Comparison of ENCODE assay signal across 14 cellular contexts in the genomic region with DNA sequence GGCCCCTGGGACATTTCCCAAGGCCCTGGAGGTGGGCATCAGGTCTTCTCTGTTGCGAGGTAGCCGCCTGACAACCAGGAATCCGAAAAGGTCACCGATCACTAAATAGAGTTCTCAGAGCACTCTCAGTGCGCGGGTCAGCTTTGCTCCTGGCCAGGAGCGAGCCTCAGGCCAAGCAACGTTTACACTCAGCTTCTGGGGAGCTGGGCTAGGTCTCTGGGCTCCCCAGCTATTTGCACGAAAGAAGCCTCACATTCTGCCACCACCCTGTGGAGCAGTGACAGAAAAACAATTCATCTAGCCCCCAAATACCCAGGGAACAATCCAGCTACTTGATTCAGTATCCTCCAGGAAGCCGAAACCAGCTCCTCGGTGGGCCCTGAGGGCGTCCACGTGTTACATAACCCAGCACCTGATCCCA. TPM values are rescaled to one million over a fixed set of nuclear protein-coding genes. Genes with fewer than 3 reads are reported as not detected.
A peak's percentile ranks its signal among the peaks of the same experiment; 100 is the strongest.
DNase-seq lines count a peak whose midpoint lies in the region; ATAC-seq and TF ChIP-seq lines count a peak whose summit lies in the region.
"Had no signal": no experiment of that assay in that cellular context is flagged by ENCODE, and none has a peak within 500 bp of the region (broad histone marks: within the 10 kb centered on the region; RNA-seq: fewer than 3 reads in every experiment).

No MANE protein-coding gene starts in this region.

- H3K4me3 ChIP-seq in AG04450 (ENCODE audit: low read depth, low read length), result peak overlapping the region; percentile 96
- H3K4me3 ChIP-seq in RWPE2 (ENCODE audit: severe bottlenecking), result no peak overlapping the region
- no peak overlapping the region for H3K4me3 ChIP-seq in gastroesophageal sphincter
- peak overlapping the region; percentile 97 for H3K4me3 ChIP-seq in neuron (ENCODE audit: low read length)

- CTCF ChIA-PET in AG04450 (lab: Charles Lee), result interaction anchor here (1.0 to 4.6 kb wide), 4 partner anchors 74 to 410 kb away, joined by 3 to 18 read pairs (median 6); no protein-coding TSS in a partner anchor

- no peak overlapping the region for H2AFZ ChIP-seq in neuron (ENCODE audit: low read depth, low read length)

- WGBS in gastroesophageal sphincter (ENCODE audit: low coverage in 1 of 2), 2 donors, result 69% methylated on average over 5 of the region's 13 CpGs; no CpG with 5 or more reads in 1 of the 2 donors

- no peak for TF ChIP-seq EP300 in gastroesophageal sphincter (IDR thresholded peaks at IDR 0.05)

- H3K4me1 ChIP-seq in RWPE2 (ENCODE audit: insufficient read depth, poor library complexity, severe bottlenecking) (peaks cover 49% of the 10 kb centered on the region), gastroesophageal sphincter (peaks cover 0 to 68% (median 12%) of the 10 kb centered on the region in 3 donors), neuron (ENCODE audit: insufficient read depth, low read length) (peaks cover 28% of the 10 kb centered on the region)

- no peak for TF ChIP-seq POLR2A in gastroesophageal sphincter (IDR thresholded peaks at IDR 0.05)

- no peak for TF ChIP-seq CTCF in AG04450 (IDR thresholded peaks at IDR 0.05; ENCODE audit: low read depth, low read length)
- no peak for TF ChIP-seq CTCF in RWPE2 (IDR thresholded peaks at IDR 0.05; ENCODE audit: poor library complexity, severe bottlenecking)
- no peak for TF ChIP-seq CTCF in gastroesophageal sphincter (IDR thresholded peaks at IDR 0.05)

- H3K36me3 ChIP-seq in RWPE2 (ENCODE audit: low read depth), result peaks cover 10% of the 10 kb centered on the region; the same call in 1 of the 2 replicates
- no peaks in the 10 kb centered on the region for H3K36me3 ChIP-seq in gastroesophageal sphincter
- H3K36me3 ChIP-seq in neuron (ENCODE audit: insufficient read depth, low read length), result peaks cover 15% of the 10 kb centered on the region

- H3K27ac ChIP-seq in AG04450 (ENCODE audit: low read depth, low read length) (peak overlapping the region; percentile 39), RWPE2 (ENCODE audit: poor library complexity, severe bottlenecking) (peak overlapping the region; percentile 88), gastroesophageal sphincter (peak overlapping the region in 3 of 4 donors; percentile 52 to 92 (median 88))

- H3K9me3 ChIP-seq in AG04450 (ENCODE audit: control insufficient read depth, insufficient read depth, low read length) (no peaks in the 10 kb centered on the region; the same call in 1 of the 2 replicates), RWPE2 (ENCODE audit: severe bottlenecking) (no peaks in the 10 kb centered on the region), gastroesophageal sphincter (no peaks in the 10 kb centered on the region), neuron (ENCODE audit: low read length) (peaks cover 11% of the 10 kb centered on the region)
- H3K9me3 ChIP-seq: SJSA1 had no signal

- H3K27me3 ChIP-seq in AG04450 (ENCODE audit: control insufficient read depth, insufficient read depth, low read length), result no peaks in the 10 kb centered on the region
- H3K27me3 ChIP-seq in RWPE2 (ENCODE audit: insufficient read depth, poor library complexity, severe bottlenecking), result no peaks in the 10 kb centered on the region
- no peaks in the 10 kb centered on the region for H3K27me3 ChIP-seq in gastroesophageal sphincter
- H3K27me3 ChIP-seq in neuron (ENCODE audit: insufficient read depth, low read length), result no peaks in the 10 kb centered on the region
- H3K27me3 ChIP-seq: SJSA1 had no signal

- no peak for DNase-seq in AG04450 (ENCODE audit: low read depth, low spot score)
- no peak for DNase-seq in RWPE2 (ENCODE audit: low spot score)
- no peak for DNase-seq in GM03348 (ENCODE audit: low spot score)
- no peak for DNase-seq in activated naive CD4-positive, alpha-beta T cell treated with anti-CD3 and anti-CD28 coated beads, Interleukin-2, amount 50 U/mL, for 16 hours
- DNase-seq in HPDE6-E6E7 (ENCODE audit: extremely low spot score), result no peak
- no peak for DNase-seq in stimulated activated CD4-positive, alpha-beta T cell treated with anti-CD3 and anti-CD28 coated beads, Interleukin-12 subunit alpha, Interleukin-12 subunit beta, amount 100 ng/mL, for 4 hours
- DNase-seq: activated CD4-positive, alpha-beta T cell treated with anti-CD3 and anti-CD28 coated beads, Interleukin-2, amount 50 U/mL, for 4 hours; AML-193; amniotic stem cell; NCI-H2081 treated with DMSO at 0.1 percent for 48 hours had no signal

- POLR2A ChIA-PET in AG04450 (lab: Yijun Ruan, JAX), result interaction anchor here (1.0 to 1.1 kb wide), 4 partner anchors 8 to 275 kb away, joined by 3 to 4 read pairs (median 3); no protein-coding TSS in a partner anchor

- ATAC-seq in RWPE2 (ENCODE audit: low read depth) (no peak), gastroesophageal sphincter (no peak)
- ATAC-seq: natural killer cell treated with Interleukin-12 subunit alpha and Interleukin-12 subunit beta and Interleukin-15 and Interleukin-18, amount 100 ng/mL, for 72 hours had no signal

RNA-seq across cellular contexts. Expression of a gene that starts 3.3 kb away (rescaled TPM):
- 224 and 276 TPM in 2 replicates for polyA plus RNA-seq in AG04450 (2011; rRNA removed)
- polyA minus RNA-seq in AG04450 (2011; rRNA and poly(A)+ RNA removed), result 304 and 360 TPM in 2 replicates
- total RNA-seq in gastroesophageal sphincter, result 10 to 100 TPM; 29.3 to 63.0 (median 42.9) TPM
- total RNA-seq: natural killer cell treated with Interleukin-12 subunit alpha and Interleukin-12 subunit beta and Interleukin-15 and Interleukin-18, amount 100 ng/mL, for 72 hours had no signal

Comparison
In these comparisons a context has a peak if more than half of its experiments do, and no peak if none do; other contexts are left out.
1. H3K4me3 ChIP-seq: peak in AG04450 (single experiment) and neuron (single experiment); none in RWPE2 (single experiment) and gastroesophageal sphincter (0 of 2).
2. Peak in every context shown above with its lines, with median percentiles within 50 percentile points of each other: H3K27ac ChIP-seq.